1 cellular context compared by ENCODE assay signal in genomic region chr21:45638707-45639106, GRCh38.
TF ChIP-seq lines count a peak whose summit lies in the region.

No MANE protein-coding gene starts in this region.

TF ChIP-seq in HEK293, 187 proteins besides CTCF, POLR2A, EP300 and RAD21 (continued from another document):
- no peak for TF ChIP-seq BCL6B (tag by site-specific recombination; IDR thresholded peaks at IDR 0.05)
- TF ChIP-seq ZNF184 (tag by site-specific recombination; IDR thresholded peaks at IDR 0.05): no peak
- no peak for TF ChIP-seq ZNF626 (tag by site-specific recombination; IDR thresholded peaks at IDR 0.05)
TF ChIP-seq in HEK293: peak in this region for 2.
